In the genomic region with DNA sequence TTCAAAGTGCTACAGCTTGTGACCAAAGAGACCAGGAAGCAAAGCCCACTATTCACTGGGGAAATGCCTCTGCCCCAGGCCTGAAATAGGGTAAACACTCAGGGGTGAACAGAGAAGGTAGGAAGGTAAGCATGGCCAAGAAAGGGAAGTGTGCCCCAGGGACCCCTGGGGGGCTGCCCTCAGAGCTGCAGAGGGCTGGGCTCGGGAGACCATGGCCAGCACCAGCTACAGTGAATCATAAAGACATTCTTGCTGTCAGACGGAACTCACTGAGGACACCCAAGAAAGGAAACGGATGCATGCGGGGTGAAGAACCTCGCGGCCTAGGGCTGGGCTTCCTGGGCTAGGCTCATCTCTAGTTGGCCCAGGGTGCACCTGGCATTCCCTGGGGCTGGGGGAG, we compare ENCODE assay signal across 9 cellular contexts. TPM values are rescaled to one million over a fixed set of nuclear protein-coding genes. Genes with fewer than 3 reads are reported as not detected.
DNase-seq lines count a peak whose midpoint lies in the region; ATAC-seq and TF ChIP-seq lines count a peak whose summit lies in the region.
"Had no signal": no experiment of that assay in that cellular context is flagged by ENCODE, and none has a peak within 500 bp of the region (broad histone marks: within the 10 kb centered on the region; RNA-seq: fewer than 3 reads in every experiment).

No MANE protein-coding gene starts in this region.

- no peak for ATAC-seq in HG02623 (IDR thresholded peaks at IDR 0.05; ENCODE audit: unreplicated experiment)

- H3K4me3 ChIP-seq in skin epidermis, result no peak overlapping the region

- H3K9me3 Mint-ChIP-seq in activated T-helper 1 cell treated with anti-CD3 and anti-CD28 coated beads, Interleukin-12 subunit alpha, Interleukin-12 subunit beta, Interleukin-2, Interleukin-4 antibody, amounts not matched to agents 30 ng/mL and 10 ng/mL and 1 ng/mL, durations not matched to agents 14 hours and 24 hours and 36 hours, result no peaks in the 10 kb centered on the region

- no peaks in the 10 kb centered on the region for H3K27me3 Mint-ChIP-seq in activated T-helper 1 cell treated with anti-CD3 and anti-CD28 coated beads, Interleukin-12 subunit alpha, Interleukin-12 subunit beta, Interleukin-2, Interleukin-4 antibody, amounts not matched to agents 30 ng/mL and 10 ng/mL and 1 ng/mL, durations not matched to agents 14 hours and 24 hours and 36 hours (ENCODE audit: insufficient read depth)

- peaks cover 49% of the 10 kb centered on the region for H3K36me3 Mint-ChIP-seq in activated T-helper 1 cell treated with anti-CD3 and anti-CD28 coated beads, Interleukin-12 subunit alpha, Interleukin-12 subunit beta, Interleukin-2, Interleukin-4 antibody, amounts not matched to agents 30 ng/mL and 10 ng/mL and 1 ng/mL, durations not matched to agents 14 hours and 24 hours and 36 hours (ENCODE audit: low read depth)

- DNase-seq in activated T-helper 1 cell treated with anti-CD3 and anti-CD28 coated beads, Interleukin-12 subunit alpha, Interleukin-12 subunit beta, Interleukin-2, Interleukin-4 antibody, amounts not matched to agents 30 ng/mL and 10 ng/mL and 1 ng/mL, durations not matched to agents 14 hours and 24 hours and 36 hours (ENCODE audit: low spot score), result no peak
- DNase-seq in MV-4-11 (lab: John Stamatoyannopoulos, UW) (no peak), cerebellar cortex (ENCODE audit: low spot score) (no peak), GM19238 (ENCODE audit: insufficient read length, low spot score) (no peak)
- DNase-seq: NCI-H1048 had no signal

- H3K4me3 Mint-ChIP-seq in activated T-helper 1 cell treated with anti-CD3 and anti-CD28 coated beads, Interleukin-12 subunit alpha, Interleukin-12 subunit beta, Interleukin-2, Interleukin-4 antibody, amounts not matched to agents 30 ng/mL and 10 ng/mL and 1 ng/mL, durations not matched to agents 14 hours and 24 hours and 36 hours, result no peak overlapping the region

- in situ Hi-C loops in GM18951 (cut with MboI; ENCODE audit: low sequenced_read_pairs, unreplicated experiment), result loop anchor here (10.0 kb wide), 1 partner anchor 180 kb away; no protein-coding TSS in a partner anchor

- peaks cover 72% of the 10 kb centered on the region for H3K4me1 Mint-ChIP-seq in activated T-helper 1 cell treated with anti-CD3 and anti-CD28 coated beads, Interleukin-12 subunit alpha, Interleukin-12 subunit beta, Interleukin-2, Interleukin-4 antibody, amounts not matched to agents 30 ng/mL and 10 ng/mL and 1 ng/mL, durations not matched to agents 14 hours and 24 hours and 36 hours (ENCODE audit: low read depth)

- peak; percentile 6 for TF ChIP-seq POLR2A in GM18951 (IDR thresholded peaks at IDR 0.05; ENCODE audit: extremely low read depth, insufficient read depth, insufficient read length)

- H3K27ac Mint-ChIP-seq in activated T-helper 1 cell treated with anti-CD3 and anti-CD28 coated beads, Interleukin-12 subunit alpha, Interleukin-12 subunit beta, Interleukin-2, Interleukin-4 antibody, amounts not matched to agents 30 ng/mL and 10 ng/mL and 1 ng/mL, durations not matched to agents 14 hours and 24 hours and 36 hours, result peak overlapping the region; percentile 86

- no peaks in the 10 kb centered on the region for H3K27me3 ChIP-seq in layer of hippocampus (ENCODE audit: control insufficient read depth, insufficient read depth, low read length)

- intact Hi-C loops in activated T-helper 1 cell treated with anti-CD3 and anti-CD28 coated beads, Interleukin-12 subunit alpha, Interleukin-12 subunit beta, Interleukin-2, Interleukin-4 antibody, amounts not matched to agents 30 ng/mL and 10 ng/mL and 1 ng/mL, durations not matched to agents 14 hours and 24 hours and 36 hours (cut with micrococcal nuclease), result no loop called here

- H3K27ac ChIP-seq in layer of hippocampus (ENCODE audit: low read depth, low read length) (peak overlapping the region; percentile 16), skin epidermis (peak overlapping the region in 11 of 21 experiments; percentile 11 to 91 (median 42))

RNA-seq across cellular contexts. Expression of gene HIC1, which starts 9.6 kb away (rescaled TPM):
- total RNA-seq in activated T-helper 1 cell treated with anti-CD3 and anti-CD28 coated beads, Interleukin-12 subunit alpha, Interleukin-12 subunit beta, Interleukin-2, Interleukin-4 antibody, amounts not matched to agents 30 ng/mL and 10 ng/mL and 1 ng/mL, durations not matched to agents 14 hours and 24 hours and 36 hours, result 45.6 and 47.0 TPM in 2 replicates

RNA-seq across cellular contexts. Expression of gene OVCA2, which starts 22.7 kb away (rescaled TPM):
- 43.9 and 44.0 TPM in 2 replicates for total RNA-seq in activated T-helper 1 cell treated with anti-CD3 and anti-CD28 coated beads, Interleukin-12 subunit alpha, Interleukin-12 subunit beta, Interleukin-2, Interleukin-4 antibody, amounts not matched to agents 30 ng/mL and 10 ng/mL and 1 ng/mL, durations not matched to agents 14 hours and 24 hours and 36 hours

RNA-seq across cellular contexts. Expression of gene DPH1, which starts 34.6 kb away (rescaled TPM):
- total RNA-seq in activated T-helper 1 cell treated with anti-CD3 and anti-CD28 coated beads, Interleukin-12 subunit alpha, Interleukin-12 subunit beta, Interleukin-2, Interleukin-4 antibody, amounts not matched to agents 30 ng/mL and 10 ng/mL and 1 ng/mL, durations not matched to agents 14 hours and 24 hours and 36 hours, result 49.4 and 61.3 TPM in 2 replicates

RNA-seq across cellular contexts. Expression of gene RTN4RL1, which starts 39.4 kb away (rescaled TPM):
- total RNA-seq in activated T-helper 1 cell treated with anti-CD3 and anti-CD28 coated beads, Interleukin-12 subunit alpha, Interleukin-12 subunit beta, Interleukin-2, Interleukin-4 antibody, amounts not matched to agents 30 ng/mL and 10 ng/mL and 1 ng/mL, durations not matched to agents 14 hours and 24 hours and 36 hours, result 1.0 TPM in 2 replicates
